ENCODE assay signal across 10 cellular contexts in the genomic region with DNA sequence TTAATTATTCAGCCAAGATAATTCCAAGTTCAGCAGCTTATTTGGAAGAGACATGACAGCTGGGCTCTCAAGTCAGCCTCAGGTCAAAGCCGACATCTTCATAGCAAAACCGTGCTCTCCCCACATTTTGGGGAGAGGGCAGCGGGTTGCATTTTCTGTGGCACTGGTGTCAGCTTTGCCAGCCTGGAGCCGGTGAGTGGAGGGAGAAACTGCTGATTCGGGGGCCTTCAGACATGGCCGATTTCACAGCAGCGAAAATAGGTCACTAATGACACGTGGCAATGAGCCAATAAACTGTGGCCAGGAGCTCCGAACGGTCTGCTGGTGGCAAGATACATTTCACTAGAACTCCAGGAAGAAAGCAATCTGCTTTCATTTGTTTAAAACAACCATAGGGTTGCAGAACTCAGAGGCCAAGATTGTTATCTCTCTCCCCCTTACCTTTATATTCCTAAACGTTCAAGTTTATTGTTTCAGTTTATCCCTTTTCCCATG.
A peak's percentile ranks its signal among the peaks of the same experiment; 100 is the strongest.
DNase-seq lines count a peak whose midpoint lies in the region; ATAC-seq and TF ChIP-seq lines count a peak whose summit lies in the region.
"Had no signal": no experiment of that assay in that cellular context is flagged by ENCODE, and none has a peak within 500 bp of the region (broad histone marks: within the 10 kb centered on the region; RNA-seq: fewer than 3 reads in every experiment).

No MANE protein-coding gene starts in this region.

- H3K27ac Mint-ChIP-seq in activated CD4-positive, alpha-beta memory T cell treated with anti-CD3 and anti-CD28 coated beads for 36 hours: no peak overlapping the region
- no peak overlapping the region for H3K27ac Mint-ChIP-seq in activated T-helper 1 cell treated with anti-CD3 and anti-CD28 coated beads, Interleukin-12 subunit alpha, Interleukin-12 subunit beta, Interleukin-2, Interleukin-4 antibody, amounts not matched to agents 30 ng/mL and 10 ng/mL and 1 ng/mL, durations not matched to agents 14 hours and 24 hours and 36 hours
- H3K27ac Mint-ChIP-seq: activated B cell treated with CpG ODN at 0.5 μM for 24 hours had no signal

- peaks cover 18% of the 10 kb centered on the region for H3K4me1 ChIP-seq in left ventricle myocardium inferior
- peaks cover 13% of the 10 kb centered on the region for H3K4me1 ChIP-seq in skeletal muscle satellite cell (ENCODE audit: control insufficient read depth, insufficient read depth, low read length)

- no peaks in the 10 kb centered on the region for H3K9me3 Mint-ChIP-seq in activated CD4-positive, alpha-beta memory T cell treated with anti-CD3 and anti-CD28 coated beads for 36 hours
- H3K9me3 Mint-ChIP-seq in activated T-helper 1 cell treated with anti-CD3 and anti-CD28 coated beads, Interleukin-12 subunit alpha, Interleukin-12 subunit beta, Interleukin-2, Interleukin-4 antibody, amounts not matched to agents 30 ng/mL and 10 ng/mL and 1 ng/mL, durations not matched to agents 14 hours and 24 hours and 36 hours: no peaks in the 10 kb centered on the region
- H3K9me3 Mint-ChIP-seq: activated B cell treated with CpG ODN at 0.5 μM for 24 hours had no signal

- peak overlapping the region; percentile 66 for H3K27ac ChIP-seq in left ventricle myocardium inferior (replicated peaks)

- H3K27me3 Mint-ChIP-seq in activated CD4-positive, alpha-beta memory T cell treated with anti-CD3 and anti-CD28 coated beads for 36 hours: peaks cover 4% of the 10 kb centered on the region
- peaks cover 9% of the 10 kb centered on the region for H3K27me3 Mint-ChIP-seq in activated T-helper 1 cell treated with anti-CD3 and anti-CD28 coated beads, Interleukin-12 subunit alpha, Interleukin-12 subunit beta, Interleukin-2, Interleukin-4 antibody, amounts not matched to agents 30 ng/mL and 10 ng/mL and 1 ng/mL, durations not matched to agents 14 hours and 24 hours and 36 hours (ENCODE audit: insufficient read depth)

- H3K4me1 Mint-ChIP-seq in activated CD4-positive, alpha-beta memory T cell treated with anti-CD3 and anti-CD28 coated beads for 36 hours (ENCODE audit: low read depth): peaks cover 16% of the 10 kb centered on the region
- peaks cover 21% of the 10 kb centered on the region for H3K4me1 Mint-ChIP-seq in activated T-helper 1 cell treated with anti-CD3 and anti-CD28 coated beads, Interleukin-12 subunit alpha, Interleukin-12 subunit beta, Interleukin-2, Interleukin-4 antibody, amounts not matched to agents 30 ng/mL and 10 ng/mL and 1 ng/mL, durations not matched to agents 14 hours and 24 hours and 36 hours (ENCODE audit: low read depth)

- peak overlapping the region; percentile 58 for H3K4me2 ChIP-seq in skeletal muscle satellite cell (ENCODE audit: low read length)

- H3K9me3 ChIP-seq in left ventricle myocardium inferior (replicated peaks): no peaks in the 10 kb centered on the region
- H3K9me3 ChIP-seq in skeletal muscle satellite cell (replicated peaks; ENCODE audit: low read length): no peaks in the 10 kb centered on the region
- H3K9me3 ChIP-seq: esophagus muscularis mucosa had no signal

- H3K9ac ChIP-seq in skeletal muscle satellite cell (ENCODE audit: low read depth, low read length): peak overlapping the region; percentile 3

- no peaks in the 10 kb centered on the region for H3K36me3 Mint-ChIP-seq in activated CD4-positive, alpha-beta memory T cell treated with anti-CD3 and anti-CD28 coated beads for 36 hours
- peaks cover 4% of the 10 kb centered on the region for H3K36me3 Mint-ChIP-seq in activated T-helper 1 cell treated with anti-CD3 and anti-CD28 coated beads, Interleukin-12 subunit alpha, Interleukin-12 subunit beta, Interleukin-2, Interleukin-4 antibody, amounts not matched to agents 30 ng/mL and 10 ng/mL and 1 ng/mL, durations not matched to agents 14 hours and 24 hours and 36 hours (ENCODE audit: low read depth)

- POLR2A ChIA-PET in activated CD4-positive, alpha-beta memory T cell treated with anti-CD3 and anti-CD28 coated beads for 36 hours (lab: Charles Lee): no interaction called here

- no peak for ATAC-seq in HG02798 (IDR thresholded peaks at IDR 0.05; ENCODE audit: poor library complexity, unreplicated experiment)

- no peaks in the 10 kb centered on the region for H3K27me3 ChIP-seq in left ventricle myocardium inferior (ENCODE audit: low read depth)
- H3K27me3 ChIP-seq in skeletal muscle satellite cell (ENCODE audit: control insufficient read depth, insufficient read depth, low read length): no peaks in the 10 kb centered on the region
- H3K27me3 ChIP-seq: esophagus muscularis mucosa had no signal

- intact Hi-C loops in left ventricle myocardium inferior (cut with micrococcal nuclease): loop anchor here (10.0 kb wide), 1 partner anchor 502 kb away; no protein-coding TSS in a partner anchor
- intact Hi-C loops in activated CD4-positive, alpha-beta memory T cell treated with anti-CD3 and anti-CD28 coated beads for 36 hours (cut with micrococcal nuclease): loop anchor here (2.0 to 5.0 kb wide), 2 partner anchors 208 to 500 kb away; no protein-coding TSS in a partner anchor
- intact Hi-C loops in activated T-helper 1 cell treated with anti-CD3 and anti-CD28 coated beads, Interleukin-12 subunit alpha, Interleukin-12 subunit beta, Interleukin-2, Interleukin-4 antibody, amounts not matched to agents 30 ng/mL and 10 ng/mL and 1 ng/mL, durations not matched to agents 14 hours and 24 hours and 36 hours (cut with micrococcal nuclease): no loop called here

- TF ChIP-seq CTCF in left ventricle myocardium inferior (IDR thresholded peaks at IDR 0.05; ENCODE audit: borderline replicate concordance): no peak

- no peaks in the 10 kb centered on the region for H3K36me3 ChIP-seq in left ventricle myocardium inferior
- no peaks in the 10 kb centered on the region for H3K36me3 ChIP-seq in skeletal muscle satellite cell (ENCODE audit: insufficient read depth, low read length)
- H3K36me3 ChIP-seq: esophagus muscularis mucosa had no signal

- H3K4me3 Mint-ChIP-seq in activated CD4-positive, alpha-beta memory T cell treated with anti-CD3 and anti-CD28 coated beads for 36 hours: no peak overlapping the region
- H3K4me3 Mint-ChIP-seq in activated T-helper 1 cell treated with anti-CD3 and anti-CD28 coated beads, Interleukin-12 subunit alpha, Interleukin-12 subunit beta, Interleukin-2, Interleukin-4 antibody, amounts not matched to agents 30 ng/mL and 10 ng/mL and 1 ng/mL, durations not matched to agents 14 hours and 24 hours and 36 hours: no peak overlapping the region

- CTCF ChIA-PET in activated CD4-positive, alpha-beta memory T cell treated with anti-CD3 and anti-CD28 coated beads for 36 hours (lab: Charles Lee): interaction anchor here (0.6 to 3.0 kb wide), 9 partner anchors 8 to 500 kb away, joined by 3 to 15 read pairs (median 3); a partner anchor contains a TSS

- H3K4me3 ChIP-seq in left ventricle myocardium inferior (peak overlapping the region; percentile 46), skeletal muscle satellite cell (ENCODE audit: low read length) (no peak overlapping the region)

- peak; percentile 41 for DNase-seq in LHCN-M2 (ENCODE audit: low read depth)
- DNase-seq in NCI-H748 treated with DMSO at 0.1 percent for 48 hours (lab: John Stamatoyannopoulos, UW): peak; percentile 9
- DNase-seq in left ventricle myocardium inferior: peak; percentile 21
- DNase-seq in activated CD4-positive, alpha-beta memory T cell treated with anti-CD3 and anti-CD28 coated beads for 36 hours: no peak
- DNase-seq in activated T-helper 1 cell treated with anti-CD3 and anti-CD28 coated beads, Interleukin-12 subunit alpha, Interleukin-12 subunit beta, Interleukin-2, Interleukin-4 antibody, amounts not matched to agents 30 ng/mL and 10 ng/mL and 1 ng/mL, durations not matched to agents 14 hours and 24 hours and 36 hours (ENCODE audit: low spot score): no peak
- DNase-seq: GDM1 had no signal

Comparison
In these comparisons a context has a peak if more than half of its experiments do, and no peak if none do; other contexts are left out.
1. DNase-seq: peak in LHCN-M2 (single experiment), NCI-H748 treated with DMSO at 0.1 percent for 48 hours (single experiment) and left ventricle myocardium inferior (single experiment); none in activated CD4-positive, alpha-beta memory T cell treated with anti-CD3 and anti-CD28 coated beads for 36 hours (single experiment) and activated T-helper 1 cell treated with anti-CD3 and anti-CD28 coated beads, Interleukin-12 subunit alpha, Interleukin-12 subunit beta, Interleukin-2, Interleukin-4 antibody, amounts not matched to agents 30 ng/mL and 10 ng/mL and 1 ng/mL, durations not matched to agents 14 hours and 24 hours and 36 hours (single experiment).